7 cellular contexts compared by ENCODE assay signal in the genomic region with DNA sequence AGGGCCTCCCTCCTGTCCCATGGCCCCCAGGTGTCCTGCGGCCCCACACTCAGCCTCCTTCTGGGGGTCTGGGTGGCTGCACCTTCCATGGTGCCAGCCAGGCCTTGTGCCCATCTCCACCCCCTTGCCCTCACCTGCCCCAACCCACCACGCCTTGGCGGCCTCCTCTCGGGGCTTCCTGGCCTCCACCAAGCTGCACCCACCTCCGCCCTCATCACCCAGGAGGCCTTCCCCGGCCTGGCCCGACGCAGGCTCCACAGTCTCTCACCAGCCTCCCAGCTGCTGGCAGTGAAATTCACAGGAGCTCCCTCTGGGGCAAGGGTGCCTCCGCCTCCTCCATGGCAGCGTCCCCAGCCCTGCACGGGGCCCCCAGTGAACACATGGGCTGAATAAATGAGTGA. TPM values are rescaled to one million over a fixed set of nuclear protein-coding genes. Genes with fewer than 3 reads are reported as not detected.
DNase-seq lines count a peak whose midpoint lies in the region; ATAC-seq and TF ChIP-seq lines count a peak whose summit lies in the region.

No MANE protein-coding gene starts in this region.

- H4K20me1 ChIP-seq in Loucy (ENCODE audit: insufficient read depth, low read length, poor library complexity, severe bottlenecking) = no peaks in the 10 kb centered on the region

- 54 to 62% methylated on average over 11 of the region's 11 CpGs for WGBS in lung, 2 donors
- 53 to 62% methylated on average over 5 to 11 of the region's 11 CpGs for WGBS in thyroid gland, 2 donors

- no peaks in the 10 kb centered on the region for H3K36me3 ChIP-seq in Loucy (ENCODE audit: insufficient read depth, low read length)
- H3K36me3 ChIP-seq in breast epithelium = no peaks in the 10 kb centered on the region
- H3K36me3 ChIP-seq in lung (ENCODE audit: control insufficient read depth in 2 of 2, insufficient read depth in 2 of 2, low read length in 2 of 2) = no peaks in the 10 kb centered on the region
- H3K36me3 ChIP-seq in thyroid gland = no peaks in the 10 kb centered on the region

- H3K4me2 ChIP-seq in Loucy (ENCODE audit: low read depth, low read length, poor library complexity, severe bottlenecking) = peak overlapping the region; percentile 89

- ATAC-seq in lung (ENCODE audit: insufficient read depth, low FRiP score) = no peak
- no peak for ATAC-seq in GM18517 (IDR thresholded peaks at IDR 0.05; ENCODE audit: unreplicated experiment)

- H3K27me3 ChIP-seq in Loucy (ENCODE audit: insufficient read depth, low read length, poor library complexity, severe bottlenecking) (no peaks in the 10 kb centered on the region), breast epithelium (no peaks in the 10 kb centered on the region), lung (ENCODE audit: control insufficient read depth, insufficient read depth) (no peaks in the 10 kb centered on the region), thyroid gland (no peaks in the 10 kb centered on the region)

- H3K27ac ChIP-seq in breast epithelium = peak overlapping the region; percentile 98 to 99
- peak overlapping the region; percentile 27 to 88 for H3K27ac ChIP-seq in lung (ENCODE audit: low read depth in 1 of 2, low read length in 1 of 2)
- H3K27ac ChIP-seq in thyroid gland = peak overlapping the region; percentile 79 to 98 (median 95)

- DNase-seq in breast epithelium (ENCODE audit: low spot score in 2 of 2) (no peak), lung (ENCODE audit: low spot score) (no peak), thyroid gland (no peak), cerebellum (ENCODE audit: low spot score) (no peak)
- no peak for DNase-seq in stimulated activated naive CD4-positive, alpha-beta T cell treated with Interleukin-2 at 50 U/mL for 16 hours (lab: John Stamatoyannopoulos, UW)

- intact Hi-C loops in breast epithelium (cut with DNase I; ENCODE audit: low total_unique reads) (no loop called here), thyroid gland (cut with DNase I) (no loop called here)

- peaks cover 4% of the 10 kb centered on the region; the same call in 1 of the 2 replicates for H3F3A ChIP-seq in Loucy (ENCODE audit: low read depth)

- peak overlapping the region; percentile 96 for H3K9ac ChIP-seq in Loucy (ENCODE audit: low read depth, low read length, poor library complexity, severe bottlenecking)

- no peaks in the 10 kb centered on the region for H3K9me3 ChIP-seq in Loucy (ENCODE audit: insufficient read depth, low read depth, low read length)
- H3K9me3 ChIP-seq in breast epithelium = peaks cover 0 to 5% of the 10 kb centered on the region in 2 donors
- peaks cover 0 to 2% of the 10 kb centered on the region in 2 donors for H3K9me3 ChIP-seq in lung (ENCODE audit: control insufficient read depth in 2 of 2, insufficient read depth in 1 of 2, low read length in 1 of 2)
- no peaks in the 10 kb centered on the region for H3K9me3 ChIP-seq in thyroid gland

- peaks cover 16% of the 10 kb centered on the region for H3K79me2 ChIP-seq in Loucy (ENCODE audit: insufficient read depth, low read length)

- no peak for TF ChIP-seq POLR2A in breast epithelium (IDR thresholded peaks at IDR 0.05)
- no peak for TF ChIP-seq POLR2A in thyroid gland (IDR thresholded peaks at IDR 0.05)

- peak overlapping the region; percentile 33; the same call in 1 of the 2 replicates for H2AFZ ChIP-seq in Loucy (ENCODE audit: low read length)

- TF ChIP-seq CTCF in Loucy (conservative IDR thresholded peaks at IDR 0.05; ENCODE audit: low read length) (no peak), breast epithelium (IDR thresholded peaks at IDR 0.05) (no peak), lung (IDR thresholded peaks at IDR 0.05; ENCODE audit: control extremely low read depth, extremely low read depth) (no peak), thyroid gland (IDR thresholded peaks at IDR 0.05) (no peak)

- H3K4me3 ChIP-seq in Loucy (ENCODE audit: low read length, poor library complexity, severe bottlenecking) (peak overlapping the region; percentile 76), breast epithelium (peak overlapping the region; percentile 57 to 78 (median 68)), lung (no peak overlapping the region), thyroid gland (replicated peaks in 1 of 3) (peak overlapping the region in 1 of 3 donors; percentile 54)

- H3K4me1 ChIP-seq in Loucy (ENCODE audit: insufficient read depth, low read length, poor library complexity, severe bottlenecking) (peaks cover 24% of the 10 kb centered on the region), breast epithelium (peaks cover 5 to 13% of the 10 kb centered on the region in 2 donors), lung (ENCODE audit: control insufficient read depth in 2 of 2, insufficient read depth in 2 of 2, low read length in 2 of 2) (peaks cover 0 to 9% of the 10 kb centered on the region in 2 donors), thyroid gland (peaks cover 28 to 46% of the 10 kb centered on the region in 2 donors)

- no peaks in the 10 kb centered on the region for H3K9me2 ChIP-seq in Loucy (replicated peaks; ENCODE audit: low read depth, low read length)

RNA-seq across cellular contexts. Expression of gene WNT7B, which starts 35.9 kb away (rescaled TPM):
- total RNA-seq in breast epithelium (1 to 10 TPM in 2 of 3 donors, not detected in 1; 2.2 to 2.9 TPM), lung (10 to 100 TPM in 1 of 2 donors, 1 to 10 TPM in 1; 4.4 to 12.5 TPM), thyroid gland (1 to 10 TPM in 2 of 4 donors, under 1 TPM in 1, not detected in 1; 0.83 to 4.3 (median 2.5) TPM), cerebellum (39.7 TPM)
- polyA plus RNA-seq in lung = 1 to 10 TPM; 3.5 to 8.6 TPM
